9 cellular contexts compared by ENCODE assay signal in the genomic region with DNA sequence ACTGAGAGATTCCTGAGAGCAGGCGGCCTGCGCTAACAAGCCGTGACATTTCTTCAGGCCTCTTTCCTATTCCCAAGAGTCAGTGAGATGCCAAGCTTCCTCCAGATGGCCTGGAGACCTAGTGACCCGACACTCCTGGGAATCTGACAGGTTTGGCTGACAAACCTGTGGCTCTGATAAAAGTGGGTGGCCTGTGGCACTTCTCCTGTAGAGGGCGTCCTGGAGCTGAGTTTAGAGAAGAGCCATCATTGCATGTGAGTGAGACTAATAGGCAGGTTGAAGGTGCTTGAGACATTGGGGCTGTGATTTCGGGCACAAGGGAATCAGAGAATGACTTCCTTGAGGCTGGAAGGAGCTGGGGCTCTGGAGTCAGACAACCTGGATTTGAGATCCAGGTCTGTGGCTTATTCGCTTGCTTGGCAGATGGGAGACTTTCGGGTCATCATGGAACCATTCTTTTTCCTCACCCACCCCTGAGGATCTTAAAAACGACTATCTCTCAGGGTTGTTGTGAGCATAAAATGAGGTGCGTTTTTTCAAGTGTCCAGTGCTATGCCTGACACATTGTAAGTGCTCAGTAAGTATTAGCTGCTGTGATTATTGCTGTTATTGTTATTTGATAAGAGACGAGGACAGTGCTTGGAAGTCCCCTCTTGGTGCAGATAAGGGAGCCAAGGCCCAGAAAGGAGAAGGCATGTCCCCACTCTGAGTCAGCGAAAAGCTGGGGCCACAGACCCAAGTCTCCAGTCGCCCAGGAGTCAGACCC.
DNase-seq lines count a peak whose midpoint lies in the region; TF ChIP-seq lines count a peak whose summit lies in the region.
"Had no signal": no experiment of that assay in that cellular context is flagged by ENCODE, and none has a peak within 500 bp of the region (broad histone marks: within the 10 kb centered on the region; RNA-seq: fewer than 3 reads in every experiment).

No MANE protein-coding gene starts in this region.

- no peaks in the 10 kb centered on the region for H3K36me3 Mint-ChIP-seq in type B pancreatic cell
- H3K36me3 Mint-ChIP-seq: CD4-positive, CD25-positive, alpha-beta regulatory T cell had no signal

- peak; percentile 3 for DNase-seq in NCI-H2196 (lab: John Stamatoyannopoulos, UW; ENCODE audit: unreplicated experiment)
- no peak for DNase-seq in NCI-H2196 treated with DMSO at 0.1 percent for 48 hours (lab: John Stamatoyannopoulos, UW; ENCODE audit: unreplicated experiment)
- DNase-seq in HEK293T (ENCODE audit: extremely low spot score): peak; percentile 73
- peak; percentile 6 for DNase-seq in SKM-1 (lab: John Stamatoyannopoulos, UW; ENCODE audit: unreplicated experiment)
- peak; percentile 45 for DNase-seq in glomerular visceral epithelial cell (ENCODE audit: extremely low spot score)
- no peak for DNase-seq in type B pancreatic cell (ENCODE audit: extremely low spot score, unreplicated experiment)
- no peak for DNase-seq in stimulated activated naive CD4-positive, alpha-beta T cell treated with Interleukin-2 at 50 U/mL for 16 hours (lab: John Stamatoyannopoulos, UW)
- DNase-seq in SIG-M5 treated with dmso at 0.1 percent for 504 hours (lab: John Stamatoyannopoulos, UW; ENCODE audit: unreplicated experiment): no peak

- POLR2A ChIA-PET in HEK293T (lab: Yijun Ruan, JAX): no interaction called here

- no peaks in the 10 kb centered on the region for H3K9me3 Mint-ChIP-seq in type B pancreatic cell

- CTCF ChIA-PET in HEK293T (lab: Yijun Ruan, JAX): interaction anchor here (0.6 to 2.3 kb wide), 9 partner anchors 10 to 684 kb away, joined by 3 to 9 read pairs (median 4); no protein-coding TSS in a partner anchor

- H3K4me1 Mint-ChIP-seq in type B pancreatic cell (ENCODE audit: unreplicated experiment): no peaks in the 10 kb centered on the region
- H3K4me1 Mint-ChIP-seq: CD4-positive, CD25-positive, alpha-beta regulatory T cell had no signal

- H3K27ac Mint-ChIP-seq in type B pancreatic cell: no peak overlapping the region
- H3K27ac Mint-ChIP-seq: CD4-positive, CD25-positive, alpha-beta regulatory T cell had no signal

- peak; percentile 74 for TF ChIP-seq CTCF in type B pancreatic cell (conservative IDR thresholded peaks at IDR 0.05)

- no peak overlapping the region for H3K4me3 Mint-ChIP-seq in type B pancreatic cell
- H3K4me3 Mint-ChIP-seq: CD4-positive, CD25-positive, alpha-beta regulatory T cell had no signal

- H3K27me3 Mint-ChIP-seq in type B pancreatic cell: peaks cover 19% of the 10 kb centered on the region

TF ChIP-seq in HEK293T, 16 proteins besides CTCF, POLR2A, EP300 and RAD21:
- TF ChIP-seq FOXA1 (IDR thresholded peaks at IDR 0.05) (no peak), ZNF384 (IDR thresholded peaks at IDR 0.05) (no peak), HDGF (IDR thresholded peaks at IDR 0.05; ENCODE audit: borderline replicate concordance) (no peak), NFRKB (IDR thresholded peaks at IDR 0.05) (no peak), SUZ12 (IDR thresholded peaks at IDR 0.05) (no peak), ELF4 (IDR thresholded peaks at IDR 0.05) (no peak)
- TF ChIP-seq, protein P1, sequence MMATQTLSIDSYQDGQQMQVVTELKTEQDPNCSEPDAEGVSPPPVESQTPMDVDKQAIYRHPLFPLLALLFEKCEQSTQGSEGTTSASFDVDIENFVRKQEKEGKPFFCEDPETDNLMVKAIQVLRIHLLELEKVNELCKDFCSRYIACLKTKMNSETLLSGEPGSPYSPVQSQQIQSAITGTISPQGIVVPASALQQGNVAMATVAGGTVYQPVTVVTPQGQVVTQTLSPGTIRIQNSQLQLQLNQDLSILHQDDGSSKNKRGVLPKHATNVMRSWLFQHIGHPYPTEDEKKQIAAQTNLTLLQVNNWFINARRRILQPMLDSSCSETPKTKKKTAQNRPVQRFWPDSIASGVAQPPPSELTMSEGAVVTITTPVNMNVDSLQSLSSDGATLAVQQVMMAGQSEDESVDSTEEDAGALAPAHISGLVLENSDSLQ (IDR thresholded peaks at IDR 0.05): no peak
TF ChIP-seq in HEK293T: peak in this region for 0.

Comparison
In these comparisons a context has a peak if more than half of its experiments do, and no peak if none do; other contexts are left out.
1. DNase-seq: peak in NCI-H2196 (single experiment), HEK293T (single experiment), SKM-1 (single experiment) and glomerular visceral epithelial cell (single experiment); none in NCI-H2196 treated with DMSO at 0.1 percent for 48 hours (single experiment), type B pancreatic cell (single experiment), stimulated activated naive CD4-positive, alpha-beta T cell treated with Interleukin-2 at 50 U/mL for 16 hours (single experiment) and SIG-M5 treated with dmso at 0.1 percent for 504 hours (single experiment).